ENCODE assay signal across 1 cellular context in genomic region chr1:247376659-247377058, GRCh38.
TF ChIP-seq lines count a peak whose summit lies in the region.

No MANE protein-coding gene starts in this region.

TF ChIP-seq in K562, 482 proteins besides CTCF, POLR2A, EP300 and RAD21:
- TF ChIP-seq ZBTB1 (CRISPR knock-in tag; IDR thresholded peaks at IDR 0.05; ENCODE audit: borderline replicate concordance, low read depth) (no peak), SRSF1 (IDR thresholded peaks at IDR 0.05; ENCODE audit: low read depth, low read length) (no peak), NR2C2 (CRISPR knock-in tag; IDR thresholded peaks at IDR 0.05) (no peak), NR2C2 (tag; IDR thresholded peaks at IDR 0.05) (no peak), RFX1 (IDR thresholded peaks at IDR 0.05) (peak; percentile 50; the same call in 1 of the 2 replicates)
